ENCODE assay signal across 14 cellular contexts in the genomic region with DNA sequence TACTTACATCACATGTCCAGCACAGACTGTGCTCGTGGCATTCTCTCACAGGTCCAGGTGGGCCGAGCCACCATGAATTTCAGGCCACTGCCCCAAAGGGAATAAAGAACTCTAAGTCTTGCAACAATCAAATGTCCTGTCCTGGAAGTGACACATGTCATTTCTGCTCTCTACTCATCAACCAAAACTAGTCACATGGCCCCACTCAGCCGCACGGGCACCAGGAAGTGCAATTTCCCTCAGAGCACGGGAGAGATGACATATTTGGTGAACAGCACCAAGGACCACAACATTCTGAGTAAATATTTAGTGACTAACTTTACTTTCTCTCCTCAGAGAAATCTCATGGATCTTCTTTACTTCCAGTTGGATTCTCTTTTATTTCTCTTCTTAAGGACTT.
DNase-seq lines count a peak whose midpoint lies in the region; ATAC-seq and TF ChIP-seq lines count a peak whose summit lies in the region.
"Had no signal": no experiment of that assay in that cellular context is flagged by ENCODE, and none has a peak within 500 bp of the region (broad histone marks: within the 10 kb centered on the region; RNA-seq: fewer than 3 reads in every experiment).

No MANE protein-coding gene starts in this region.

- H3K4me3 Mint-ChIP-seq in activated CD8-positive, alpha-beta memory T cell treated with anti-CD3 and anti-CD28 coated beads, Interleukin-2, amount 10 ng/mL, durations not matched to agents 7 days and 5 days: no peak overlapping the region
- H3K4me3 Mint-ChIP-seq: activated naive CD8-positive, alpha-beta T cell; mesothelial cell of epicardium had no signal

- H3K18ac ChIP-seq in IMR-90 (ENCODE audit: low read depth, low read length): no peak overlapping the region

- H2BK120ac ChIP-seq in IMR-90 (ENCODE audit: low read depth, low read length): no peak overlapping the region

- H4K5ac ChIP-seq in IMR-90 (ENCODE audit: low read depth, low read length): no peak overlapping the region; the same call in 1 of the 2 replicates

- H4K20me1 ChIP-seq in IMR-90 (ENCODE audit: insufficient read depth, low read length) (no peaks in the 10 kb centered on the region), smooth muscle cell (ENCODE audit: low read depth) (no peaks in the 10 kb centered on the region)

- no peak for TF ChIP-seq RAD21 in IMR-90 (IDR thresholded peaks at IDR 0.05; ENCODE audit: low read length)

- H3K4me1 ChIP-seq in IMR-90 (ENCODE audit: control insufficient read depth, insufficient read depth, low read length) (peaks cover 5% of the 10 kb centered on the region; the same call in 1 of the 2 replicates), smooth muscle cell (ENCODE audit: low read depth) (peaks cover 4% of the 10 kb centered on the region), uterus (no peaks in the 10 kb centered on the region)

- no peaks in the 10 kb centered on the region for H3K9me3 Mint-ChIP-seq in activated CD8-positive, alpha-beta memory T cell treated with anti-CD3 and anti-CD28 coated beads, Interleukin-2, amount 10 ng/mL, durations not matched to agents 7 days and 5 days (ENCODE audit: low read depth)

- H3K27ac ChIP-seq in IMR-90 (ENCODE audit: insufficient read depth, low read length) (no peak overlapping the region), smooth muscle cell (ENCODE audit: low read depth) (peak overlapping the region; percentile 16), uterus (no peak overlapping the region)
- H3K27ac ChIP-seq: heart right ventricle had no signal

- intact Hi-C loops in IMR-90 (cut with micrococcal nuclease) (loop anchor here (5.0 kb wide), 2 partner anchors 222 to 1177 kb away; no protein-coding TSS in a partner anchor), uterus (cut with DNase I; ENCODE audit: low total_unique reads) (loop anchor here (5.0 to 10.0 kb wide), 3 partner anchors 239 to 839 kb away; partner anchors contain the start of gene GAS1)

- H3K4me3 ChIP-seq in IMR-90 (ENCODE audit: insufficient read depth, low read depth, low read length) (no peak overlapping the region), smooth muscle cell (no peak overlapping the region), uterus (no peak overlapping the region)
- H3K4me3 ChIP-seq: heart right ventricle had no signal

- H3K56ac ChIP-seq in IMR-90 (ENCODE audit: extremely low read depth, insufficient read depth, low read length): no peak overlapping the region

- dilution Hi-C loops in IMR-90 (cut with HindIII; ENCODE audit: low sequenced_read_pairs, unreplicated experiment): no loop called here

- peak overlapping the region; percentile 11 for H2AFZ ChIP-seq in IMR-90 (replicated peaks; ENCODE audit: low read length, poor library complexity)
- H2AFZ ChIP-seq in smooth muscle cell (ENCODE audit: low read depth): peak overlapping the region; percentile 83

- no peaks in the 10 kb centered on the region for H3K9me1 ChIP-seq in IMR-90 (ENCODE audit: insufficient read depth, low read length)

- no peak overlapping the region for H3K14ac ChIP-seq in IMR-90 (replicated peaks; ENCODE audit: low read depth, low read length)

- no TSS peak for BruUV-seq in IMR-90 (replicated peaks; lab: Mats Ljungman, UMichigan)

- peaks cover 4% of the 10 kb centered on the region for H3F3A ChIP-seq in smooth muscle cell (ENCODE audit: low read depth)

- no peak overlapping the region for H2AK9ac ChIP-seq in IMR-90 (replicated peaks; ENCODE audit: low read depth, low read length, poor library complexity)

- H3K23ac ChIP-seq in IMR-90 (ENCODE audit: low read depth, low read length): no peak overlapping the region

- in situ Hi-C loops in IMR-90 (cut with MboI; ENCODE audit: low sequenced_read_pairs): loop anchor here (5.0 kb wide), 2 partner anchors 462 to 837 kb away; partner anchors contain the start of gene GAS1

- no peak overlapping the region for H4K91ac ChIP-seq in IMR-90 (ENCODE audit: insufficient read depth, low read depth, low read length)

- no peak for TF ChIP-seq CTCF in IMR-90 (conservative IDR thresholded peaks at IDR 0.05; ENCODE audit: low read depth, low read length)
- TF ChIP-seq CTCF in smooth muscle cell (IDR thresholded peaks at IDR 0.05; ENCODE audit: borderline replicate concordance, insufficient read depth, poor library complexity, severe bottlenecking): no peak
- no peak for TF ChIP-seq CTCF in uterus (IDR thresholded peaks at IDR 0.05)

- H3K36me3 Mint-ChIP-seq in activated CD8-positive, alpha-beta memory T cell treated with anti-CD3 and anti-CD28 coated beads, Interleukin-2, amount 10 ng/mL, durations not matched to agents 7 days and 5 days: no peaks in the 10 kb centered on the region
- H3K36me3 Mint-ChIP-seq: activated naive CD8-positive, alpha-beta T cell; mesothelial cell of epicardium had no signal

- no peak overlapping the region for H2BK5ac ChIP-seq in IMR-90 (ENCODE audit: low read depth, low read length, poor library complexity, severe bottlenecking)

- POLR2A ChIA-PET in IMR-90 (lab: Charles Lee; ENCODE audit: unreplicated experiment): no interaction called here

- no peak overlapping the region for H2AK5ac ChIP-seq in IMR-90 (ENCODE audit: low read depth, low read length)

- no peak overlapping the region for H4K8ac ChIP-seq in IMR-90 (ENCODE audit: low read depth in 2 of 2, low read length in 2 of 2)

- CTCF ChIA-PET in activated CD8-positive, alpha-beta memory T cell treated with anti-CD3 and anti-CD28 coated beads, Interleukin-2, amount 10 ng/mL, durations not matched to agents 7 days and 5 days (lab: Charles Lee): no interaction called here
- CTCF ChIA-PET in IMR-90 (lab: Yijun Ruan, JAX): no interaction called here

- H3K4me2 ChIP-seq in IMR-90 (ENCODE audit: low read depth, low read length) (no peak overlapping the region), smooth muscle cell (no peak overlapping the region)

- peaks cover 9% of the 10 kb centered on the region for H3K4me1 Mint-ChIP-seq in activated CD8-positive, alpha-beta memory T cell treated with anti-CD3 and anti-CD28 coated beads, Interleukin-2, amount 10 ng/mL, durations not matched to agents 7 days and 5 days

- 83% methylated on average over 1 of the region's 5 CpGs; no CpG with 5 or more reads in 1 of the 2 experiments for WGBS in IMR-90 (ENCODE audit: extremely low coverage in 2 of 2, insufficient read length in 1 of 2), 2 experiments
- WGBS in smooth muscle cell (ENCODE audit: low lambda C conversion rate): 66% methylated on average over 5 of the region's 5 CpGs

- H3K79me2 ChIP-seq in smooth muscle cell (ENCODE audit: low read depth): no peaks in the 10 kb centered on the region

- H3K9me3 ChIP-seq in IMR-90 (ENCODE audit: control insufficient read depth, insufficient read depth, low read length): no peaks in the 10 kb centered on the region
- no peaks in the 10 kb centered on the region for H3K9me3 ChIP-seq in smooth muscle cell (replicated peaks; ENCODE audit: low read depth)
- no peaks in the 10 kb centered on the region for H3K9me3 ChIP-seq in uterus

- H3K27ac Mint-ChIP-seq in activated CD8-positive, alpha-beta memory T cell treated with anti-CD3 and anti-CD28 coated beads, Interleukin-2, amount 10 ng/mL, durations not matched to agents 7 days and 5 days: peak overlapping the region; percentile 35
- H3K27ac Mint-ChIP-seq: activated naive CD8-positive, alpha-beta T cell had no signal

- H3K36me3 ChIP-seq in IMR-90 (ENCODE audit: control insufficient read depth, insufficient read depth, low read length): no peaks in the 10 kb centered on the region
- no peaks in the 10 kb centered on the region for H3K36me3 ChIP-seq in smooth muscle cell (ENCODE audit: low read depth)
- no peaks in the 10 kb centered on the region for H3K36me3 ChIP-seq in uterus
- H3K36me3 ChIP-seq: heart right ventricle had no signal

- H2BK20ac ChIP-seq in IMR-90 (ENCODE audit: low read depth, low read length): no peak overlapping the region

- no peaks in the 10 kb centered on the region for H3K27me3 Mint-ChIP-seq in activated CD8-positive, alpha-beta memory T cell treated with anti-CD3 and anti-CD28 coated beads, Interleukin-2, amount 10 ng/mL, durations not matched to agents 7 days and 5 days

- no peak overlapping the region for H3K4ac ChIP-seq in IMR-90 (ENCODE audit: low read depth, low read length)

- no peaks in the 10 kb centered on the region; the same call in 1 of the 2 replicates for H3K27me3 ChIP-seq in IMR-90 (ENCODE audit: control insufficient read depth, insufficient read depth, low read length)
- H3K27me3 ChIP-seq in smooth muscle cell (ENCODE audit: low read depth): no peaks in the 10 kb centered on the region
- H3K27me3 ChIP-seq in uterus: no peaks in the 10 kb centered on the region

- TF ChIP-seq POLR2A in IMR-90 (IDR thresholded peaks at IDR 0.05; ENCODE audit: low read depth, low read length) (no peak), uterus (IDR thresholded peaks at IDR 0.05) (no peak)

- peak; percentile 92 for ATAC-seq in activated CD8-positive, alpha-beta memory T cell treated with anti-CD3 and anti-CD28 coated beads, Interleukin-2, amount 10 ng/mL, durations not matched to agents 7 days and 5 days
- peak; percentile 56 for ATAC-seq in GM21717 (IDR thresholded peaks at IDR 0.05; ENCODE audit: unreplicated experiment)
- no peak for ATAC-seq in IMR-90 (ENCODE audit: low read depth)
- ATAC-seq: heart right ventricle had no signal

- peak overlapping the region; percentile 50; the same call in 1 of the 3 replicates for H2BK15ac ChIP-seq in IMR-90 (ENCODE audit: low read depth, low read length)

- DNase-seq in activated CD8-positive, alpha-beta memory T cell treated with anti-CD3 and anti-CD28 coated beads, Interleukin-2, amount 10 ng/mL, durations not matched to agents 7 days and 5 days: peak; percentile 72
- DNase-seq in activated CD8-positive, alpha-beta memory T cell treated with anti-CD3 and anti-CD28 coated beads for 24 hours: no peak
- no peak for DNase-seq in IMR-90
- no peak for DNase-seq in smooth muscle cell (lab: John Stamatoyannopoulos, UW; ENCODE audit: unreplicated experiment)
- DNase-seq in NCI-H187 treated with DMSO at 0.1 percent for 48 hours (lab: John Stamatoyannopoulos, UW): no peak
- no peak for DNase-seq in uterus
- DNase-seq in HuH-7.5 (ENCODE audit: low spot score): no peak
- DNase-seq: ACHN; effector memory CD4-positive, alpha-beta T cell; heart right ventricle; NCI-H1417 had no signal

- no peaks in the 10 kb centered on the region for H3K79me1 ChIP-seq in IMR-90 (ENCODE audit: low read depth in 1 of 2, low read length in 2 of 2)

- H3K9ac ChIP-seq in IMR-90 (ENCODE audit: low read depth, low read length) (no peak overlapping the region), smooth muscle cell (ENCODE audit: low read depth) (no peak overlapping the region)

TF ChIP-seq in IMR-90, 13 proteins besides CTCF, POLR2A, EP300 and RAD21 (continues in another document):
- TF ChIP-seq RCOR1 (IDR thresholded peaks at IDR 0.05; ENCODE audit: insufficient replicate concordance, low read length): no peak
- no peak for TF ChIP-seq MAFK (IDR thresholded peaks at IDR 0.05; ENCODE audit: low read depth, low read length)
- no peak for TF ChIP-seq NFE2L2 (IDR thresholded peaks at IDR 0.05; ENCODE audit: low read depth, low read length)
- no peak for TF ChIP-seq SMC3 (IDR thresholded peaks at IDR 0.05; ENCODE audit: low read depth, low read length)
- TF ChIP-seq BHLHE40 (IDR thresholded peaks at IDR 0.05; ENCODE audit: low read depth, low read length): no peak
- no peak for TF ChIP-seq MXI1 (IDR thresholded peaks at IDR 0.05; ENCODE audit: borderline replicate concordance, low read depth, low read length)
- no peak for TF ChIP-seq CEBPB (IDR thresholded peaks at IDR 0.05; ENCODE audit: low read depth, low read length)
